In the genomic region with DNA sequence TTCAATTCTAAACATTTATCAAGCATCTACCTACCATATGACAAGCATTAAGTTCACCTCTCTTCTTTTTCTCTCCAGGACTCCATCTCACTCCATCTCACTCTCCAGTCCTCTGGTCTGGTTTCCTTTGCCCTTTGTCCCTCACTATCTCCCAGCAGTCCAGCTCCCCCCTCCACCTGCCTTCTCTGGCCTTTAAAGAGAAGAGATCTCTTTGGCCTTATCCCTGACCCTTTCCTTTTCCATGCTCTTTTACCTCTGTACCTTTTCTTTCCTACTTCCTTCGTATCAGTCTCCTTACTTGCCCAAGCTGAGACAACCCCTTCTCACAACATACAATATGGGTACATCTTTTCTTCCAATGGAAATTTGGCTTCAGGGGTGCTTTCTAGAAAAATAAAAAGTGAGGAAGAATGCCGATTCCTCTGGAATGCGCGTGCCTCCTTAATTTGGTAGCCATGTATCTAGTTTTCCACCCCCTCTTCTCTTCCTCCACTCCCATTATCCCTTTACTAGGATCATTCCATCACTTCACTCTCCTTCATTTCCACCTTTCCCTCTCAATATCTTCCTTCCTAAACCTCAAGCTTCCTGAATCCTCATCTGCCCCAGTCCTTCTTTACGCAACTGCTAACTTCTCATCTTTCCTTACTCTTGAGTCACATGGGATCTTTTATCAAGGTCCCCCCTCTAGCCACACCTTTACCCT, we compare ENCODE assay signal across 8 cellular contexts. TPM values are rescaled to one million over a fixed set of nuclear protein-coding genes. Genes with fewer than 3 reads are reported as not detected.
DNase-seq lines count a peak whose midpoint lies in the region; TF ChIP-seq lines count a peak whose summit lies in the region.

No MANE protein-coding gene starts in this region.

- peak overlapping the region; percentile 100 for H3K27ac ChIP-seq in muscle layer of colon (ENCODE audit: low read depth, low read length)

- H3K4me1 ChIP-seq in muscle layer of colon (ENCODE audit: insufficient read depth, low read length): peaks cover 47% of the 10 kb centered on the region

- H3K9ac ChIP-seq in muscle layer of colon (ENCODE audit: low read length): peak overlapping the region; percentile 55

- DNase-seq in Calu3 (no peak), NCI-H146 (lab: John Stamatoyannopoulos, UW) (peak; percentile 22), chondrocyte (ENCODE audit: low spot score) (peak; percentile 5), RPMI8226 (no peak), T1000 (lab: John Stamatoyannopoulos, UW) (no peak), AG08396 (ENCODE audit: low spot score) (no peak), GDM1 (lab: John Stamatoyannopoulos, UW) (no peak)

- BruUV-seq in Calu3 (replicated peaks; lab: Mats Ljungman, UMichigan): no TSS peak

- H3K27ac Mint-ChIP-seq in Calu3 (ENCODE audit: unreplicated experiment) (peak overlapping the region; percentile 62), chondrocyte (ENCODE audit: unreplicated experiment) (peak overlapping the region; percentile 94)

- H3K27me3 Mint-ChIP-seq in Calu3 (ENCODE audit: unreplicated experiment): no peaks in the 10 kb centered on the region
- no peaks in the 10 kb centered on the region for H3K27me3 Mint-ChIP-seq in chondrocyte (ENCODE audit: low read depth)

- intact Hi-C loops in Calu3 (cut with micrococcal nuclease; ENCODE audit: unreplicated experiment): loop anchor here (2.0 to 5.0 kb wide), 2 partner anchors 58 to 219 kb away; a partner anchor contains a TSS

- peaks cover 25% of the 10 kb centered on the region for H3K36me3 ChIP-seq in muscle layer of colon (ENCODE audit: insufficient read depth, low read length)

- H3K9me3 Mint-ChIP-seq in Calu3 (ENCODE audit: low read depth, unreplicated experiment) (no peaks in the 10 kb centered on the region), chondrocyte (ENCODE audit: low read depth) (no peaks in the 10 kb centered on the region)

- H3K9me3 ChIP-seq in muscle layer of colon (ENCODE audit: low read length): no peaks in the 10 kb centered on the region

- H3K4me3 ChIP-seq in muscle layer of colon (ENCODE audit: low read depth in 1 of 2, low read length in 2 of 2): peak overlapping the region; percentile 68 to 73

- peak overlapping the region; percentile 82 for H3K4me3 Mint-ChIP-seq in Calu3 (ENCODE audit: low read depth, unreplicated experiment)
- H3K4me3 Mint-ChIP-seq in chondrocyte (ENCODE audit: unreplicated experiment): peak overlapping the region; percentile 81

- H3K27me3 ChIP-seq in muscle layer of colon (ENCODE audit: control insufficient read depth in 1 of 2, insufficient read depth in 2 of 2, low read length in 2 of 2): no peaks in the 10 kb centered on the region

- CTCF ChIA-PET in Calu3 (lab: Charles Lee): interaction anchor here (0.6 to 2.5 kb wide), 7 partner anchors 14 to 735 kb away, joined by 3 to 32 read pairs (median 6); a partner anchor contains a TSS

- H3K4me1 Mint-ChIP-seq in Calu3 (ENCODE audit: low read depth, unreplicated experiment): peaks cover 48% of the 10 kb centered on the region
- peaks cover 66% of the 10 kb centered on the region for H3K4me1 Mint-ChIP-seq in chondrocyte (ENCODE audit: low read depth)

- TF ChIP-seq CTCF in Calu3 (IDR thresholded peaks at IDR 0.05; ENCODE audit: unreplicated experiment) (no peak), chondrocyte (IDR thresholded peaks at IDR 0.05) (no peak)

- H3K36me3 Mint-ChIP-seq in Calu3 (ENCODE audit: insufficient read depth, unreplicated experiment) (peaks cover 67% of the 10 kb centered on the region), chondrocyte (ENCODE audit: low read depth) (peaks cover 7% of the 10 kb centered on the region)

RNA-seq across cellular contexts. Expression of a gene that starts 0.7 kb away (rescaled TPM):
- total RNA-seq in Calu3 (2022) (138 and 139 TPM in 2 replicates), chondrocyte (66.7 to 77.2 TPM (median 67.0 TPM) in 3 replicates)

RNA-seq across cellular contexts. Expression of a gene that starts 1.6 kb away (rescaled TPM):
- total RNA-seq in Calu3 (2022) (85.4 and 89.6 TPM in 2 replicates), chondrocyte (45.2 to 48.0 TPM (median 45.2 TPM) in 3 replicates)

RNA-seq across cellular contexts. Expression of a gene that starts 7.4 kb away (rescaled TPM):
- total RNA-seq in Calu3 (2022): 14.3 and 14.4 TPM in 2 replicates
- total RNA-seq in chondrocyte: 2.6 to 4.9 TPM (median 3.6 TPM) in 3 replicates

RNA-seq across cellular contexts. Expression of a gene that starts 12.2 kb away (rescaled TPM):
- total RNA-seq in Calu3 (2022): 18.8 and 20.2 TPM in 2 replicates
- 14.3 to 16.3 TPM (median 15.4 TPM) in 3 replicates for total RNA-seq in chondrocyte

RNA-seq across cellular contexts. Expression of a gene that starts 13.4 kb away (rescaled TPM):
- total RNA-seq in Calu3 (2022): 122 and 141 TPM in 2 replicates
- 58.6 to 66.5 TPM (median 66.3 TPM) in 3 replicates for total RNA-seq in chondrocyte

Comparison
In these comparisons a context has a peak if more than half of its experiments do, and no peak if none do; other contexts are left out.
1. DNase-seq: peak in NCI-H146 (single experiment) and chondrocyte (single experiment); none in Calu3 (single experiment), RPMI8226 (single experiment), T1000 (single experiment), AG08396 (single experiment) and GDM1 (single experiment).